8 cellular contexts compared by ENCODE assay signal in the genomic region with DNA sequence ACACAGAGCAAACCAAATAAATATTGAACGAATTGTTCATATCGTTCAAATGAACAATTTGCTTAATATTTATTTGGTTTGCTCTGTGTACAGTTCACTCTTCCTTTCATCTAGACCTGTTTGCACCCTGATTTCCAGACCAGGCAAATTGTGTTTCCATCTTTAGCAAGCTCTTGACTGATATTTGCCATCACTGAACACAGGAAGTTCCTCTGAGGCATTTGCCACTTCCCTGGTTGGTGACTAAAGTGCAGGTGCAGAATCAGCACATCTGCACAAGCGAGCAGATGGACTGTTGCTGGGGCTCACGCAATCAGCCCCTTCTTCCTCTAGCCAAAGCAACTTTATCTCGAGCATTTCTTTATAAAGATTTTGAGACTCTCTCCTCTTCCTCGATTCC.
A peak's percentile ranks its signal among the peaks of the same experiment; 100 is the strongest.
DNase-seq lines count a peak whose midpoint lies in the region; ATAC-seq and TF ChIP-seq lines count a peak whose summit lies in the region.

No MANE protein-coding gene starts in this region.

- peaks cover 5% of the 10 kb centered on the region for H3K27me3 Mint-ChIP-seq in neural progenitor cell (ENCODE audit: insufficient read depth, low read depth)

- no peak overlapping the region for H3K27ac Mint-ChIP-seq in neural progenitor cell

- peaks cover 19% of the 10 kb centered on the region for H3K4me1 ChIP-seq in endocrine pancreas (ENCODE audit: control insufficient read depth, insufficient read depth, low read length)
- peaks cover 7% of the 10 kb centered on the region for H3K4me1 ChIP-seq in neural progenitor cell

- no peak overlapping the region for H3K9ac ChIP-seq in endocrine pancreas (ENCODE audit: control insufficient read depth, insufficient read depth, low read length)
- no peak overlapping the region for H3K9ac ChIP-seq in neural progenitor cell

- no peak overlapping the region for H3K4me2 ChIP-seq in neural progenitor cell

- H3K36me3 ChIP-seq in endocrine pancreas (ENCODE audit: control insufficient read depth, insufficient read depth, low read length) (no peaks in the 10 kb centered on the region), neural progenitor cell (no peaks in the 10 kb centered on the region)

- CTCF ChIA-PET in HEK293T (lab: Yijun Ruan, JAX), result no interaction called here

- H3K36me3 Mint-ChIP-seq in neural progenitor cell, result peaks cover 3% of the 10 kb centered on the region

- ATAC-seq in GM18511 (IDR thresholded peaks at IDR 0.05; ENCODE audit: unreplicated experiment) (peak; percentile 84), GM21529 (IDR thresholded peaks at IDR 0.05; ENCODE audit: unreplicated experiment) (peak; percentile 70)

- H3K9me3 Mint-ChIP-seq in neural progenitor cell, result no peaks in the 10 kb centered on the region

- no peak for TF ChIP-seq CTCF in neural progenitor cell (IDR thresholded peaks at IDR 0.05)

- peaks cover 11% of the 10 kb centered on the region for H3K4me1 Mint-ChIP-seq in neural progenitor cell

- DNase-seq in Kasumi-1 (lab: John Stamatoyannopoulos, UW) (peak; percentile 50 to 52), HEK293T (ENCODE audit: extremely low spot score) (no peak), neural progenitor cell (ENCODE audit: low spot score) (no peak), LoVo (ENCODE audit: low spot score) (no peak), CD1c-positive myeloid dendritic cell (ENCODE audit: extremely low spot score) (no peak)

- no peaks in the 10 kb centered on the region for H4K20me1 ChIP-seq in neural progenitor cell (ENCODE audit: low read depth)

- H3K27ac ChIP-seq in neural progenitor cell, result no peak overlapping the region

- POLR2A ChIA-PET in HEK293T (lab: Yijun Ruan, JAX), result no interaction called here

- H2AFZ ChIP-seq in neural progenitor cell (replicated peaks), result no peak overlapping the region

- H3K4me3 ChIP-seq in endocrine pancreas (ENCODE audit: control insufficient read depth, insufficient read depth, low read length) (peak overlapping the region; percentile 32), neural progenitor cell (no peak overlapping the region)

- H3K9me3 ChIP-seq in endocrine pancreas (ENCODE audit: control insufficient read depth, low read length), result no peaks in the 10 kb centered on the region
- no peaks in the 10 kb centered on the region for H3K9me3 ChIP-seq in neural progenitor cell (ENCODE audit: low read depth)

- H3F3A ChIP-seq in neural progenitor cell (ENCODE audit: low read depth), result no peaks in the 10 kb centered on the region

- H3K4me3 Mint-ChIP-seq in neural progenitor cell, result no peak overlapping the region

- no peaks in the 10 kb centered on the region for H3K79me2 ChIP-seq in neural progenitor cell (ENCODE audit: low read depth)

- no peaks in the 10 kb centered on the region for H3K27me3 ChIP-seq in endocrine pancreas (ENCODE audit: control insufficient read depth, insufficient read depth, low read length)
- no peaks in the 10 kb centered on the region for H3K27me3 ChIP-seq in neural progenitor cell

TF ChIP-seq in HEK293T, 16 proteins besides CTCF, POLR2A, EP300 and RAD21:
- TF ChIP-seq BHLHE40 (IDR thresholded peaks at IDR 0.05; ENCODE audit: borderline replicate concordance), result no peak
- TF ChIP-seq ELF4 (IDR thresholded peaks at IDR 0.05), result no peak
- no peak for TF ChIP-seq SUZ12 (IDR thresholded peaks at IDR 0.05)
- TF ChIP-seq HDGF (IDR thresholded peaks at IDR 0.05; ENCODE audit: borderline replicate concordance), result no peak
- TF ChIP-seq, protein P1, sequence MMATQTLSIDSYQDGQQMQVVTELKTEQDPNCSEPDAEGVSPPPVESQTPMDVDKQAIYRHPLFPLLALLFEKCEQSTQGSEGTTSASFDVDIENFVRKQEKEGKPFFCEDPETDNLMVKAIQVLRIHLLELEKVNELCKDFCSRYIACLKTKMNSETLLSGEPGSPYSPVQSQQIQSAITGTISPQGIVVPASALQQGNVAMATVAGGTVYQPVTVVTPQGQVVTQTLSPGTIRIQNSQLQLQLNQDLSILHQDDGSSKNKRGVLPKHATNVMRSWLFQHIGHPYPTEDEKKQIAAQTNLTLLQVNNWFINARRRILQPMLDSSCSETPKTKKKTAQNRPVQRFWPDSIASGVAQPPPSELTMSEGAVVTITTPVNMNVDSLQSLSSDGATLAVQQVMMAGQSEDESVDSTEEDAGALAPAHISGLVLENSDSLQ (IDR thresholded peaks at IDR 0.05), result no peak
- TF ChIP-seq L3MBTL2 (conservative IDR thresholded peaks at IDR 0.05), result no peak
- no peak for TF ChIP-seq ARNT (IDR thresholded peaks at IDR 0.05)
- TF ChIP-seq FOXA1 (IDR thresholded peaks at IDR 0.05), result no peak
- TF ChIP-seq TARDBP (IDR thresholded peaks at IDR 0.05), result no peak
- TF ChIP-seq NFRKB (IDR thresholded peaks at IDR 0.05), result no peak
- TF ChIP-seq SP1 (IDR thresholded peaks at IDR 0.05), result no peak
- no peak for TF ChIP-seq ZNF384 (IDR thresholded peaks at IDR 0.05)
- no peak for TF ChIP-seq CTBP1 (IDR thresholded peaks at IDR 0.05; ENCODE audit: borderline replicate concordance)
- no peak for TF ChIP-seq LEF1 (IDR thresholded peaks at IDR 0.05; ENCODE audit: borderline replicate concordance)
- TF ChIP-seq FOXK2 (IDR thresholded peaks at IDR 0.05), result no peak
- TF ChIP-seq FOXM1 (IDR thresholded peaks at IDR 0.05; ENCODE audit: borderline replicate concordance), result no peak

Comparison
In these comparisons a context has a peak if more than half of its experiments do, and no peak if none do; other contexts are left out.
1. DNase-seq: peak in Kasumi-1 (2 of 2); none in HEK293T (single experiment), neural progenitor cell (single experiment), LoVo (single experiment) and CD1c-positive myeloid dendritic cell (single experiment).